8 cellular contexts compared by ENCODE assay signal in the genomic region with DNA sequence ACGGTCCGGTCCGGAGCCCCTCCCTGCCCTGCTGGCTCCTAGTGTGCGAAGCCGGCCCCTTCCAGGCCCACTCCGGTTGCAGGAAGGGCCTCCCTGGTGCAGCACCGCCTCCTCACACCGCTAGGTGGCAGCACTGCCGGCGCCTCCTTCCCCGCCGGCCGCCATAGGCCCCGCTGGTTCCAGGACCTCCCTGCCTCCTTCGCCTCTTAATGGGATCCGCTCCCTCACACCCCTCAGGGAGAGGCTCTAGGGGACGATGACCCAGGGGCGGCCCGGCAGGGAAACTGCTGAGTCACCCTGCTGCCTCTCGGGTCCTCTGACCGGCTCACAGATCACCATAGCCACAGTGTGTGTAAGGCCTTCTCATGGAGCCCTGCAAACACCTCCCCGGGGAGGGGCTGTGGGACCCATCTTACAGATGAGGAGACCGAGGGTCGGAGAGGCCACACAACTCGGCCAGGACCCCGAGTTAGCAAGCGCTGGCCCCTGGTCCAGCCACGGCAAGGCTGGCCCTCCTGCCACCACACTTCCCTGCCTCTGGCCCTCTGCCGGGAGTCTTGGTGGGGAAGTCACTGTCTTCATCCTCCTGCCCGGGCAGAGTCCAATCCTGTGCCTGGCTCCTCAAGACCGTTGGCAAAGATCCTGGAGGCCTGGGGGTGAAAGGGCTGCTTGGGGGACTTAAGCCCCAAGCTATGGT. TPM values are rescaled to one million over a fixed set of nuclear protein-coding genes. Genes with fewer than 3 reads are reported as not detected.
A peak's percentile ranks its signal among the peaks of the same experiment; 100 is the strongest.
DNase-seq lines count a peak whose midpoint lies in the region; ATAC-seq and TF ChIP-seq lines count a peak whose summit lies in the region.

No MANE protein-coding gene starts in this region.

- H3K36me3 ChIP-seq in BLaER1 treated with 17β-estradiol and CSF1 and Interleukin-3, amounts not matched to agents 10 nM and 100 nM, result no peaks in the 10 kb centered on the region
- no peaks in the 10 kb centered on the region for H3K36me3 ChIP-seq in GM23338 (ENCODE audit: insufficient read depth)
- no peaks in the 10 kb centered on the region for H3K36me3 ChIP-seq in aorta (ENCODE audit: control insufficient read depth in 1 of 2, insufficient read depth in 2 of 2, low read length in 1 of 2)

- peak; percentile 14 to 19; a peak in 2 of 4 replicates for TF ChIP-seq CTCF in GM23338 (conservative IDR thresholded peaks at IDR 0.05; ENCODE audit: low read depth in 2 of 2)

- H3K9me3 ChIP-seq in BLaER1 treated with 17β-estradiol and CSF1 and Interleukin-3, amounts not matched to agents 10 nM and 100 nM (replicated peaks in 1 of 11), result no peaks in the 10 kb centered on the region
- peaks cover 2% of the 10 kb centered on the region for H3K9me3 ChIP-seq in aorta (ENCODE audit: control insufficient read depth, low read length)

- H3K9me3 Mint-ChIP-seq in GM23338, result no peaks in the 10 kb centered on the region; the same call in 2 of the 3 replicates

- H3K27ac Mint-ChIP-seq in GM23338, result no peak overlapping the region

- no peaks in the 10 kb centered on the region for H3K79me2 ChIP-seq in GM23338 (replicated peaks; ENCODE audit: insufficient read depth)

- H3F3A ChIP-seq in GM23338 (replicated peaks; ENCODE audit: low read depth), result no peaks in the 10 kb centered on the region

- H3K27me3 Mint-ChIP-seq in GM23338 (ENCODE audit: insufficient read depth, low read depth, poor library complexity), result peaks cover 36% of the 10 kb centered on the region

- peaks cover 58 to 80% (median 71%) of the 10 kb centered on the region in 11 experiments for H3K27me3 ChIP-seq in BLaER1 treated with 17β-estradiol and CSF1 and Interleukin-3, amounts not matched to agents 10 nM and 100 nM
- no peaks in the 10 kb centered on the region for H3K27me3 ChIP-seq in GM23338 (ENCODE audit: insufficient read depth)
- H3K27me3 ChIP-seq in aorta (ENCODE audit: control insufficient read depth in 1 of 2, insufficient read depth in 2 of 2, low read length in 1 of 2), result no peaks in the 10 kb centered on the region

- H3K9ac ChIP-seq in BLaER1 treated with 17β-estradiol and CSF1 and Interleukin-3, amounts not matched to agents 10 nM and 100 nM, result no peak overlapping the region

- peak overlapping the region in 7 of 11 experiments; percentile 6 to 64 (median 38); a peak in 10 of 22 replicates for H3K4me2 ChIP-seq in BLaER1 treated with 17β-estradiol and CSF1 and Interleukin-3, amounts not matched to agents 10 nM and 100 nM
- H3K4me2 ChIP-seq in GM23338, result no peak overlapping the region

- peaks cover 16% of the 10 kb centered on the region for H3K4me1 Mint-ChIP-seq in GM23338

- H4K20me1 ChIP-seq in BLaER1 treated with 17β-estradiol and CSF1 and Interleukin-3, amounts not matched to agents 10 nM and 100 nM, result peaks cover 0 to 46% (median 21%) of the 10 kb centered on the region in 11 experiments; a peak in 16 of 22 replicates
- no peaks in the 10 kb centered on the region for H4K20me1 ChIP-seq in GM23338 (replicated peaks; ENCODE audit: insufficient read depth)

- H3K4me1 ChIP-seq in BLaER1 treated with 17β-estradiol and CSF1 and Interleukin-3, amounts not matched to agents 10 nM and 100 nM, result peaks cover 18 to 52% (median 42%) of the 10 kb centered on the region in 10 experiments
- H3K4me1 ChIP-seq in GM23338 (ENCODE audit: insufficient read depth), result no peaks in the 10 kb centered on the region
- H3K4me1 ChIP-seq in aorta (ENCODE audit: control insufficient read depth in 1 of 2, insufficient read depth in 2 of 2, low read length in 2 of 2), result no peaks in the 10 kb centered on the region

- H3K4me3 ChIP-seq in BLaER1 treated with 17β-estradiol and CSF1 and Interleukin-3, amounts not matched to agents 10 nM and 100 nM, result no peak overlapping the region
- H3K4me3 ChIP-seq in GM23338 (no peak overlapping the region), aorta (ENCODE audit: low read length in 2 of 2) (no peak overlapping the region)

- H3K36me3 Mint-ChIP-seq in GM23338 (ENCODE audit: low read depth), result no peaks in the 10 kb centered on the region; the same call in 2 of the 3 replicates

- no peak overlapping the region; a peak in 1 of 22 replicates for H3K27ac ChIP-seq in BLaER1 treated with 17β-estradiol and CSF1 and Interleukin-3, amounts not matched to agents 10 nM and 100 nM
- H3K27ac ChIP-seq in GM23338 (ENCODE audit: low read depth) (no peak overlapping the region), aorta (ENCODE audit: low read depth in 1 of 2, low read length in 2 of 2) (no peak overlapping the region)

- no peaks in the 10 kb centered on the region for H3K9me2 ChIP-seq in GM23338 (ENCODE audit: insufficient read depth)

- no peak overlapping the region for H3K4me3 Mint-ChIP-seq in GM23338

- intact Hi-C loops in aorta (cut with DNase I), result loop anchor here in 1 of 2 donors (5.0 kb wide), 1 partner anchor 1265 kb away; no protein-coding TSS in a partner anchor

- ATAC-seq in GM23338 (peak; percentile 54), aorta (ENCODE audit: low FRiP score) (peak; percentile 87)

- WGBS in aorta, 2 donors, result 19 to 23% methylated on average over 27 to 31 of the region's 31 CpGs

- DNase-seq in GM23338 (ENCODE audit: low spot score), result peak; percentile 1
- DNase-seq in RPMI8226, result peak; percentile 74
- peak; percentile 86 for DNase-seq in activated effector memory CD4-positive, alpha-beta T cell treated with anti-CD3 and anti-CD28 coated beads, Interleukin-2, amount 50 U/mL, for 16 hours
- DNase-seq in germinal center (ENCODE audit: low spot score), result peak; percentile 80
- peak; percentile 56 for DNase-seq in putamen (ENCODE audit: low spot score)
- DNase-seq in aorta, result peak; percentile 55 to 87
- no peak for DNase-seq in NCI-H226

- H2AFZ ChIP-seq in GM23338, result no peak overlapping the region

TF ChIP-seq in GM23338, 12 proteins besides CTCF, POLR2A, EP300 and RAD21 (continues in another document):
- TF ChIP-seq EZH2phosphoT487 (IDR thresholded peaks at IDR 0.05; ENCODE audit: unreplicated experiment) (no peak), NANOG (IDR thresholded peaks at IDR 0.05; ENCODE audit: borderline replicate concordance) (no peak), ZNF331 (CRISPR knock-in tag; IDR thresholded peaks at IDR 0.05; ENCODE audit: low read depth) (no peak), CREB1 (CRISPR knock-in tag; IDR thresholded peaks at IDR 0.05; ENCODE audit: low read depth) (no peak)
- TF ChIP-seq, protein P1, sequence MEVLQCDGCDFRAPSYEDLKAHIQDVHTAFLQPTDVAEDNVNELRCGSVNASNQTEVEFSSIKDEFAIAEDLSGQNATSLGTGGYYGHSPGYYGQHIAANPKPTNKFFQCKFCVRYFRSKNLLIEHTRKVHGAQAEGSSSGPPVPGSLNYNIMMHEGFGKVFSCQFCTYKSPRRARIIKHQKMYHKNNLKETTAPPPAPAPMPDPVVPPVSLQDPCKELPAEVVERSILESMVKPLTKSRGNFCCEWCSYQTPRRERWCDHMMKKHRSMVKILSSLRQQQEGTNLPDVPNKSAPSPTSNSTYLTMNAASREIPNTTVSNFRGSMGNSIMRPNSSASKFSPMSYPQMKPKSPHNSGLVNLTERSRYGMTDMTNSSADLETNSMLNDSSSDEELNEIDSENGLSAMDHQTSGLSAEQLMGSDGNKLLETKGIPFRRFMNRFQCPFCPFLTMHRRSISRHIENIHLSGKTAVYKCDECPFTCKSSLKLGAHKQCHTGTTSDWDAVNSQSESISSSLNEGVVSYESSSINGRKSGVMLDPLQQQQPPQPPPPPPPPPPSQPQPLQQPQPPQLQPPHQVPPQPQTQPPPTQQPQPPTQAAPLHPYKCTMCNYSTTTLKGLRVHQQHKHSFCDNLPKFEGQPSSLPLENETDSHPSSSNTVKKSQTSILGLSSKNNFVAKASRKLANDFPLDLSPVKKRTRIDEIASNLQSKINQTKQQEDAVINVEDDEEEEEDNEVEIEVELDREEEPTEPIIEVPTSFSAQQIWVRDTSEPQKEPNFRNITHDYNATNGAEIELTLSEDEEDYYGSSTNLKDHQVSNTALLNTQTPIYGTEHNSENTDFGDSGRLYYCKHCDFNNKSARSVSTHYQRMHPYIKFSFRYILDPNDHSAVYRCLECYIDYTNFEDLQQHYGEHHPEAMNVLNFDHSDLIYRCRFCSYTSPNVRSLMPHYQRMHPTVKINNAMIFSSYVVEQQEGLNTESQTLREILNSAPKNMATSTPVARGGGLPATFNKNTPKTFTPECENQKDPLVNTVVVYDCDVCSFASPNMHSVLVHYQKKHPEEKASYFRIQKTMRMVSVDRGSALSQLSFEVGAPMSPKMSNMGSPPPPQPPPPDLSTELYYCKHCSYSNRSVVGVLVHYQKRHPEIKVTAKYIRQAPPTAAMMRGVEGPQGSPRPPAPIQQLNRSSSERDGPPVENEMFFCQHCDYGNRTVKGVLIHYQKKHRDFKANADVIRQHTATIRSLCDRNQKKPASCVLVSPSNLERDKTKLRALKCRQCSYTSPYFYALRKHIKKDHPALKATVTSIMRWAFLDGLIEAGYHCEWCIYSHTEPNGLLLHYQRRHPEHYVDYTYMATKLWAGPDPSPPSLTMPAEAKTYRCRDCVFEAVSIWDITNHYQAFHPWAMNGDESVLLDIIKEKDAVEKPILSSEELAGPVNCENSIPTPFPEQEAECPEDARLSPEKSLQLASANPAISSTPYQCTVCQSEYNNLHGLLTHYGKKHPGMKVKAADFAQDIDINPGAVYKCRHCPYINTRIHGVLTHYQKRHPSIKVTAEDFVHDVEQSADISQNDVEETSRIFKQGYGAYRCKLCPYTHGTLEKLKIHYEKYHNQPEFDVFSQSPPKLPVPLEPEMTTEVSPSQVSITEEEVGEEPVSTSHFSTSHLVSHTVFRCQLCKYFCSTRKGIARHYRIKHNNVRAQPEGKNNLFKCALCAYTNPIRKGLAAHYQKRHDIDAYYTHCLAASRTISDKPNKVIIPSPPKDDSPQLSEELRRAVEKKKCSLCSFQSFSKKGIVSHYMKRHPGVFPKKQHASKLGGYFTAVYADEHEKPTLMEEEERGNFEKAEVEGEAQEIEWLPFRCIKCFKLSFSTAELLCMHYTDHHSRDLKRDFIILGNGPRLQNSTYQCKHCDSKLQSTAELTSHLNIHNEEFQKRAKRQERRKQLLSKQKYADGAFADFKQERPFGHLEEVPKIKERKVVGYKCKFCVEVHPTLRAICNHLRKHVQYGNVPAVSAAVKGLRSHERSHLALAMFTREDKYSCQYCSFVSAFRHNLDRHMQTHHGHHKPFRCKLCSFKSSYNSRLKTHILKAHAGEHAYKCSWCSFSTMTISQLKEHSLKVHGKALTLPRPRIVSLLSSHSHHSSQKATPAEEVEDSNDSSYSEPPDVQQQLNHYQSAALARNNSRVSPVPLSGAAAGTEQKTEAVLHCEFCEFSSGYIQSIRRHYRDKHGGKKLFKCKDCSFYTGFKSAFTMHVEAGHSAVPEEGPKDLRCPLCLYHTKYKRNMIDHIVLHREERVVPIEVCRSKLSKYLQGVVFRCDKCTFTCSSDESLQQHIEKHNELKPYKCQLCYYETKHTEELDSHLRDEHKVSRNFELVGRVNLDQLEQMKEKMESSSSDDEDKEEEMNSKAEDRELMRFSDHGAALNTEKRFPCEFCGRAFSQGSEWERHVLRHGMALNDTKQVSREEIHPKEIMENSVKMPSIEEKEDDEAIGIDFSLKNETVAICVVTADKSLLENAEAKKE (CRISPR knock-in tag; IDR thresholded peaks at IDR 0.05), result no peak

RNA-seq across cellular contexts. Expression of a gene that starts 1.6 kb away (rescaled TPM):
- total RNA-seq in GM23338 (2014; rRNA removed; shearing (Covaris generic)), result 0.23 TPM in 1 of 2 replicates, not detected in the other
- polyA plus RNA-seq in GM23338 (2016; fragmentation: Nextera tagmentation; extraction: Ambion mirVana) (not detected in 2 replicates), aorta (not detected)
- 1 to 10 TPM in 1 of 2 donors, under 1 TPM in 1; 0.16 to 2.3 TPM for total RNA-seq in aorta
